In genomic region chr2:106277426-106277825, GRCh38 we compare ENCODE assay signal across 27 cellular contexts.
"Had no signal": no experiment of that assay in that cellular context is flagged by ENCODE, and none has a peak within 500 bp of the region (broad histone marks: within the 10 kb centered on the region; RNA-seq: fewer than 3 reads in every experiment).

No MANE protein-coding gene starts in this region.

- H3K27ac ChIP-seq: brain microvascular endothelial cell, epithelial cell of prostate, WERI-Rb-1 had no signal

- H3K36me3 ChIP-seq: brain microvascular endothelial cell, WERI-Rb-1 had no signal

- ATAC-seq: activated CD4-positive, CD25-positive, alpha-beta regulatory T cell treated with anti-CD3 and anti-CD28 coated beads, Interleukin-2, amount 50 U/mL, for 24 hours; activated CD8-positive, alpha-beta T cell treated with anti-CD3 and anti-CD28 coated beads for 36 hours; activated T-cell treated with anti-CD3 and anti-CD28 coated beads, Interleukin-2, amount 50 U/mL, for 4 hours; activated T-helper 17 cell treated with anti-CD3 and anti-CD28 coated beads, Interleukin-2, amount 50 U/mL, for 72 hours; T-helper 17 cell had no signal

- H3K4me1 Mint-ChIP-seq: activated T-helper 17 cell treated with anti-CD3 and anti-CD28 coated beads, Interleukin-2, amount 50 U/mL, for 72 hours; central memory CD8-positive, alpha-beta T cell; T-helper 17 cell had no signal

- H3K4me3 Mint-ChIP-seq: activated B cell treated with CpG ODN at 0.5 μM for 24 hours; activated CD8-positive, alpha-beta T cell treated with anti-CD3 and anti-CD28 coated beads for 36 hours; activated naive CD8-positive, alpha-beta T cell; activated T-cell treated with anti-CD3 and anti-CD28 coated beads, Interleukin-2, amount 50 U/mL, for 4 hours; activated T-helper 17 cell treated with anti-CD3 and anti-CD28 coated beads, Interleukin-2, amount 50 U/mL, for 72 hours; central memory CD8-positive, alpha-beta T cell; T-helper 17 cell; T-helper 2 cell treated with Interferon-gamma antibody and Interleukin-4, amounts not matched to agents 5 μg/mL and 100 μg/mL, for 36 hours had no signal

- H3K27ac Mint-ChIP-seq: activated B cell treated with CpG ODN at 0.5 μM for 24 hours; activated CD8-positive, alpha-beta T cell treated with anti-CD3 and anti-CD28 coated beads for 36 hours; activated naive CD8-positive, alpha-beta T cell; activated T-helper 17 cell treated with anti-CD3 and anti-CD28 coated beads, Interleukin-2, amount 50 U/mL, for 72 hours; T-helper 17 cell; T-helper 2 cell treated with Interferon-gamma antibody and Interleukin-4, amounts not matched to agents 5 μg/mL and 100 μg/mL, for 36 hours had no signal

- H3K9me3 Mint-ChIP-seq: activated CD8-positive, alpha-beta T cell treated with anti-CD3 and anti-CD28 coated beads for 36 hours; activated T-cell treated with anti-CD3 and anti-CD28 coated beads, Interleukin-2, amount 50 U/mL, for 4 hours; activated T-helper 17 cell treated with anti-CD3 and anti-CD28 coated beads, Interleukin-2, amount 50 U/mL, for 72 hours; central memory CD8-positive, alpha-beta T cell; T-helper 2 cell treated with Interferon-gamma antibody and Interleukin-4, amounts not matched to agents 5 μg/mL and 100 μg/mL, for 36 hours had no signal

- H3K27me3 ChIP-seq: brain microvascular endothelial cell had no signal

- DNase-seq: activated B cell treated with CpG ODN at 0.5 μM for 24 hours; activated CD4-positive, alpha-beta T cell treated with anti-CD3 and anti-CD28 coated beads for 48 hours; activated CD4-positive, alpha-beta T cell treated with anti-CD3 and anti-CD28 coated beads, Interleukin-2, amount 50 U/mL, for 1 hour; activated CD4-positive, alpha-beta T cell treated with anti-CD3 and anti-CD28 coated beads, Interleukin-2, amount 50 U/mL, for 48 hours; activated CD8-positive, alpha-beta memory T cell treated with anti-CD3 and anti-CD28 coated beads for 24 hours; activated CD8-positive, alpha-beta T cell treated with anti-CD3 and anti-CD28 coated beads for 36 hours; activated effector memory CD4-positive, alpha-beta T cell treated with Interleukin-2 at 50 U/mL for 16 hours; activated gamma-delta T cell treated with Interleukin-2 at 50 U/mL for 16 hours; activated naive CD4-positive, alpha-beta T cell treated with anti-CD3 and anti-CD28 coated beads, Interleukin-2, amount 50 U/mL, for 16 hours; activated naive CD4-positive, alpha-beta T cell treated with Interleukin-2 at 50 U/mL for 16 hours; activated T-cell treated with anti-CD3 and anti-CD28 coated beads, Interleukin-2, amount 50 U/mL, for 4 hours; amniotic stem cell; anterior cingulate cortex; brain microvascular endothelial cell; effector CD8-positive, alpha-beta T cell; foreskin fibroblast; head of caudate nucleus; T-helper 1 cell; T-helper 17 cell; T1000; WERI-Rb-1 had no signal
